ENCODE assay signal across 1 cellular context in genomic region chr7:106812027-106812643, GRCh38.
A peak's percentile ranks its signal among the peaks of the same experiment; 100 is the strongest.
TF ChIP-seq lines count a peak whose summit lies in the region.

No MANE protein-coding gene starts in this region.

TF ChIP-seq in K562, 482 proteins besides CTCF, POLR2A, EP300 and RAD21 (continued from another document and continues in another):
- no peak for TF ChIP-seq BMI1 (IDR thresholded peaks at IDR 0.05; ENCODE audit: low read length)
- TF ChIP-seq SFPQ (IDR thresholded peaks at IDR 0.05; ENCODE audit: low read depth, low read length), result no peak
- TF ChIP-seq MYC (IDR thresholded peaks at IDR 0.05; ENCODE audit: low read depth, low read length), result peak; percentile 45; the same call in 1 of the 2 replicates
- no peak for TF ChIP-seq MYC (CRISPR knock-in tag; IDR thresholded peaks at IDR 0.05; ENCODE audit: borderline replicate concordance, low read depth)
- TF ChIP-seq NRF1 (conservative IDR thresholded peaks at IDR 0.05 in 1 of 2, IDR thresholded peaks at IDR 0.05 in 1 of 2), result no peak
- no peak for TF ChIP-seq DNMT1 (IDR thresholded peaks at IDR 0.05)
- TF ChIP-seq KDM2B (CRISPR knock-in tag; IDR thresholded peaks at IDR 0.05), result no peak
- TF ChIP-seq MIER1 (IDR thresholded peaks at IDR 0.05; ENCODE audit: low read depth), result no peak
- no peak for TF ChIP-seq RFX1 (IDR thresholded peaks at IDR 0.05)
- no peak for TF ChIP-seq CHD4 (IDR thresholded peaks at IDR 0.05; ENCODE audit: insufficient read depth, insufficient replicate concordance, low read depth, low read length, poor library complexity, severe bottlenecking)
- no peak for TF ChIP-seq ETV6 (IDR thresholded peaks at IDR 0.05; ENCODE audit: borderline replicate concordance in 1 of 2, low read depth in 2 of 2, low read length in 1 of 2)
- TF ChIP-seq ETV6 (CRISPR knock-in tag; IDR thresholded peaks at IDR 0.05; ENCODE audit: borderline replicate concordance), result no peak
- no peak for TF ChIP-seq SNIP1 (IDR thresholded peaks at IDR 0.05; ENCODE audit: low read depth)
- no peak for TF ChIP-seq MTA2 (IDR thresholded peaks at IDR 0.05; ENCODE audit: low read depth)
- no peak for TF ChIP-seq TRIM24 (IDR thresholded peaks at IDR 0.05)
- TF ChIP-seq FOXP4 (CRISPR knock-in tag; IDR thresholded peaks at IDR 0.05; ENCODE audit: borderline replicate concordance), result no peak
- no peak for TF ChIP-seq CBX3 (IDR thresholded peaks at IDR 0.05; ENCODE audit: borderline replicate concordance in 1 of 2, low read length in 2 of 2)
- TF ChIP-seq ZNF134 (CRISPR knock-in tag; conservative IDR thresholded peaks at IDR 0.05), result peak; percentile 85
- TF ChIP-seq TFE3 (CRISPR knock-in tag; IDR thresholded peaks at IDR 0.05), result no peak
- no peak for TF ChIP-seq PTTG1 (tag; IDR thresholded peaks at IDR 0.05; ENCODE audit: low read depth)
- TF ChIP-seq SIX5 (IDR thresholded peaks at IDR 0.05; ENCODE audit: borderline replicate concordance in 1 of 2, insufficient read depth in 1 of 2, low read depth in 1 of 2, low read length in 2 of 2), result no peak
- peak; percentile 83 for TF ChIP-seq ZNF766 (CRISPR knock-in tag; conservative IDR thresholded peaks at IDR 0.05)
- no peak for TF ChIP-seq CTCFL (IDR thresholded peaks at IDR 0.05; ENCODE audit: borderline replicate concordance, insufficient read depth, low read depth, low read length, poor library complexity, severe bottlenecking)
- TF ChIP-seq ELF2 (CRISPR knock-in tag; IDR thresholded peaks at IDR 0.05), result peak; percentile 67
- TF ChIP-seq NFE2L1 (tag; IDR thresholded peaks at IDR 0.05; ENCODE audit: borderline replicate concordance, low read depth), result no peak
- no peak for TF ChIP-seq CBFA2T2 (conservative IDR thresholded peaks at IDR 0.05)
- TF ChIP-seq KAT2B (IDR thresholded peaks at IDR 0.05; ENCODE audit: low read depth, low read length), result no peak
- TF ChIP-seq CBFA2T3 (IDR thresholded peaks at IDR 0.05), result no peak
- no peak for TF ChIP-seq ZMIZ1 (IDR thresholded peaks at IDR 0.05; ENCODE audit: low read depth in 2 of 2, low read length in 2 of 2)
- no peak for TF ChIP-seq TAF7 (tag; IDR thresholded peaks at IDR 0.05)
- no peak for TF ChIP-seq ZNF174 (CRISPR knock-in tag; IDR thresholded peaks at IDR 0.05)
- TF ChIP-seq MBD1 (CRISPR knock-in tag; IDR thresholded peaks at IDR 0.05), result no peak
- TF ChIP-seq FOXM1 (IDR thresholded peaks at IDR 0.05; ENCODE audit: low read depth), result no peak
- no peak for TF ChIP-seq FOXM1 (CRISPR knock-in tag; IDR thresholded peaks at IDR 0.05; ENCODE audit: low read depth)
- TF ChIP-seq ZNF77 (CRISPR knock-in tag; IDR thresholded peaks at IDR 0.05), result no peak
- no peak for TF ChIP-seq THRB (CRISPR knock-in tag; conservative IDR thresholded peaks at IDR 0.05)
- TF ChIP-seq ATF3 (IDR thresholded peaks at IDR 0.05), result no peak
- TF ChIP-seq ATF3 (CRISPR knock-in tag; conservative IDR thresholded peaks at IDR 0.05), result no peak
- no peak for TF ChIP-seq ZNF695 (CRISPR knock-in tag; IDR thresholded peaks at IDR 0.05)
- TF ChIP-seq ZBTB33 (CRISPR knock-in tag; IDR thresholded peaks at IDR 0.05), result no peak
- TF ChIP-seq PATZ1 (CRISPR knock-in tag; IDR thresholded peaks at IDR 0.05; ENCODE audit: borderline replicate concordance), result no peak
- TF ChIP-seq ZNF586 (CRISPR knock-in tag; conservative IDR thresholded peaks at IDR 0.05), result no peak
- TF ChIP-seq BCOR (IDR thresholded peaks at IDR 0.05), result no peak
